In genomic region chr4:123505457-123506310, GRCh38 we compare ENCODE assay signal across 1 cellular context.
A peak's percentile ranks its signal among the peaks of the same experiment; 100 is the strongest.
TF ChIP-seq lines count a peak whose summit lies in the region.

No MANE protein-coding gene starts in this region.

TF ChIP-seq in HepG2, 621 proteins besides CTCF, POLR2A, EP300 and RAD21 (continued from another document and continues in another):
- TF ChIP-seq, protein P1, sequence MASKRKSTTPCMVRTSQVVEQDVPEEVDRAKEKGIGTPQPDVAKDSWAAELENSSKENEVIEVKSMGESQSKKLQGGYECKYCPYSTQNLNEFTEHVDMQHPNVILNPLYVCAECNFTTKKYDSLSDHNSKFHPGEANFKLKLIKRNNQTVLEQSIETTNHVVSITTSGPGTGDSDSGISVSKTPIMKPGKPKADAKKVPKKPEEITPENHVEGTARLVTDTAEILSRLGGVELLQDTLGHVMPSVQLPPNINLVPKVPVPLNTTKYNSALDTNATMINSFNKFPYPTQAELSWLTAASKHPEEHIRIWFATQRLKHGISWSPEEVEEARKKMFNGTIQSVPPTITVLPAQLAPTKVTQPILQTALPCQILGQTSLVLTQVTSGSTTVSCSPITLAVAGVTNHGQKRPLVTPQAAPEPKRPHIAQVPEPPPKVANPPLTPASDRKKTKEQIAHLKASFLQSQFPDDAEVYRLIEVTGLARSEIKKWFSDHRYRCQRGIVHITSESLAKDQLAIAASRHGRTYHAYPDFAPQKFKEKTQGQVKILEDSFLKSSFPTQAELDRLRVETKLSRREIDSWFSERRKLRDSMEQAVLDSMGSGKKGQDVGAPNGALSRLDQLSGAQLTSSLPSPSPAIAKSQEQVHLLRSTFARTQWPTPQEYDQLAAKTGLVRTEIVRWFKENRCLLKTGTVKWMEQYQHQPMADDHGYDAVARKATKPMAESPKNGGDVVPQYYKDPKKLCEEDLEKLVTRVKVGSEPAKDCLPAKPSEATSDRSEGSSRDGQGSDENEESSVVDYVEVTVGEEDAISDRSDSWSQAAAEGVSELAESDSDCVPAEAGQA (IDR thresholded peaks at IDR 0.05; ENCODE audit: low read depth): peak; percentile 75; the same call in 1 of the 2 replicates
- TF ChIP-seq, protein P1 (CRISPR knock-in tag; IDR thresholded peaks at IDR 0.05; ENCODE audit: borderline replicate concordance): no peak
- TF ChIP-seq ZNF7 (CRISPR knock-in tag; IDR thresholded peaks at IDR 0.05): no peak
- TF ChIP-seq, protein P2, sequence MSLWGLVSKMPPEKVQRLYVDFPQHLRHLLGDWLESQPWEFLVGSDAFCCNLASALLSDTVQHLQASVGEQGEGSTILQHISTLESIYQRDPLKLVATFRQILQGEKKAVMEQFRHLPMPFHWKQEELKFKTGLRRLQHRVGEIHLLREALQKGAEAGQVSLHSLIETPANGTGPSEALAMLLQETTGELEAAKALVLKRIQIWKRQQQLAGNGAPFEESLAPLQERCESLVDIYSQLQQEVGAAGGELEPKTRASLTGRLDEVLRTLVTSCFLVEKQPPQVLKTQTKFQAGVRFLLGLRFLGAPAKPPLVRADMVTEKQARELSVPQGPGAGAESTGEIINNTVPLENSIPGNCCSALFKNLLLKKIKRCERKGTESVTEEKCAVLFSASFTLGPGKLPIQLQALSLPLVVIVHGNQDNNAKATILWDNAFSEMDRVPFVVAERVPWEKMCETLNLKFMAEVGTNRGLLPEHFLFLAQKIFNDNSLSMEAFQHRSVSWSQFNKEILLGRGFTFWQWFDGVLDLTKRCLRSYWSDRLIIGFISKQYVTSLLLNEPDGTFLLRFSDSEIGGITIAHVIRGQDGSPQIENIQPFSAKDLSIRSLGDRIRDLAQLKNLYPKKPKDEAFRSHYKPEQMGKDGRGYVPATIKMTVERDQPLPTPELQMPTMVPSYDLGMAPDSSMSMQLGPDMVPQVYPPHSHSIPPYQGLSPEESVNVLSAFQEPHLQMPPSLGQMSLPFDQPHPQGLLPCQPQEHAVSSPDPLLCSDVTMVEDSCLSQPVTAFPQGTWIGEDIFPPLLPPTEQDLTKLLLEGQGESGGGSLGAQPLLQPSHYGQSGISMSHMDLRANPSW (CRISPR knock-in tag; IDR thresholded peaks at IDR 0.05; ENCODE audit: borderline replicate concordance): peak; percentile 77; the same call in 1 of the 2 replicates
- peak; percentile 55; the same call in 1 of the 2 replicates for TF ChIP-seq ZNF567 (CRISPR knock-in tag; IDR thresholded peaks at IDR 0.05; ENCODE audit: borderline replicate concordance)
- no peak for TF ChIP-seq ZFP1 (CRISPR knock-in tag; IDR thresholded peaks at IDR 0.05)
- TF ChIP-seq TEAD3 (CRISPR knock-in tag; optimal IDR thresholded peaks at IDR 0.05; ENCODE audit: borderline replicate concordance): peak; percentile 85
- TF ChIP-seq HNF1A (IDR thresholded peaks at IDR 0.05; ENCODE audit: low read depth): peak; percentile 74; the same call in 1 of the 2 replicates
- TF ChIP-seq HNF1A (CRISPR knock-in tag; IDR thresholded peaks at IDR 0.05; ENCODE audit: borderline replicate concordance): peak; percentile 86; the same call in 1 of the 2 replicates
- TF ChIP-seq AGO1 (IDR thresholded peaks at IDR 0.05; ENCODE audit: low read depth, low read length, poor library complexity, severe bottlenecking): no peak
- TF ChIP-seq, protein P3, sequence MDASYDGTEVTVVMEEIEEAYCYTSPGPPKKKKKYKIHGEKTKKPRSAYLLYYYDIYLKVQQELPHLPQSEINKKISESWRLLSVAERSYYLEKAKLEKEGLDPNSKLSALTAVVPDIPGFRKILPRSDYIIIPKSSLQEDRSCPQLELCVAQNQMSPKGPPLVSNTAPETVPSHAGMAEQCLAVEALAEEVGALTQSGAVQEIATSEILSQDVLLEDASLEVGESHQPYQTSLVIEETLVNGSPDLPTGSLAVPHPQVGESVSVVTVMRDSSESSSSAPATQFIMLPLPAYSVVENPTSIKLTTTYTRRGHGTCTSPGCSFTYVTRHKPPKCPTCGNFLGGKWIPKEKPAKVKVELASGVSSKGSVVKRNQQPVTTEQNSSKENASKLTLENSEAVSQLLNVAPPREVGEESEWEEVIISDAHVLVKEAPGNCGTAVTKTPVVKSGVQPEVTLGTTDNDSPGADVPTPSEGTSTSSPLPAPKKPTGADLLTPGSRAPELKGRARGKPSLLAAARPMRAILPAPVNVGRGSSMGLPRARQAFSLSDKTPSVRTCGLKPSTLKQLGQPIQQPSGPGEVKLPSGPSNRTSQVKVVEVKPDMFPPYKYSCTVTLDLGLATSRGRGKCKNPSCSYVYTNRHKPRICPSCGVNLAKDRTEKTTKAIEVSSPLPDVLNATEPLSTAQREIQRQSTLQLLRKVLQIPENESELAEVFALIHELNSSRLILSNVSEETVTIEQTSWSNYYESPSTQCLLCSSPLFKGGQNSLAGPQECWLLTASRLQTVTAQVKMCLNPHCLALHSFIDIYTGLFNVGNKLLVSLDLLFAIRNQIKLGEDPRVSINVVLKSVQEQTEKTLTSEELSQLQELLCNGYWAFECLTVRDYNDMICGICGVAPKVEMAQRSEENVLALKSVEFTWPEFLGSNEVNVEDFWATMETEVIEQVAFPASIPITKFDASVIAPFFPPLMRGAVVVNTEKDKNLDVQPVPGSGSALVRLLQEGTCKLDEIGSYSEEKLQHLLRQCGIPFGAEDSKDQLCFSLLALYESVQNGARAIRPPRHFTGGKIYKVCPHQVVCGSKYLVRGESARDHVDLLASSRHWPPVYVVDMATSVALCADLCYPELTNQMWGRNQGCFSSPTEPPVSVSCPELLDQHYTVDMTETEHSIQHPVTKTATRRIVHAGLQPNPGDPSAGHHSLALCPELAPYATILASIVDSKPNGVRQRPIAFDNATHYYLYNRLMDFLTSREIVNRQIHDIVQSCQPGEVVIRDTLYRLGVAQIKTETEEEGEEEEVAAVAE (CRISPR knock-in tag; IDR thresholded peaks at IDR 0.05; ENCODE audit: borderline replicate concordance): peak; percentile 75; the same call in 1 of the 2 replicates
- TF ChIP-seq RAD51 (IDR thresholded peaks at IDR 0.05; ENCODE audit: borderline replicate concordance): no peak
- peak; percentile 92 for TF ChIP-seq BCL6 (CRISPR knock-in tag; IDR thresholded peaks at IDR 0.05)
- peak; percentile 54; the same call in 1 of the 2 replicates for TF ChIP-seq NFIC (IDR thresholded peaks at IDR 0.05; ENCODE audit: low read length)
- TF ChIP-seq ZFX (CRISPR knock-in tag; IDR thresholded peaks at IDR 0.05; ENCODE audit: low read depth): peak; percentile 70
- peak; percentile 96 for TF ChIP-seq ZMYM4 (CRISPR knock-in tag; IDR thresholded peaks at IDR 0.05)
- TF ChIP-seq PLSCR1 (CRISPR knock-in tag; IDR thresholded peaks at IDR 0.05; ENCODE audit: borderline replicate concordance): no peak
- TF ChIP-seq TEAD2 (CRISPR knock-in tag; IDR thresholded peaks at IDR 0.05): no peak
- peak; percentile 88 for TF ChIP-seq FOXO1 (CRISPR knock-in tag; IDR thresholded peaks at IDR 0.05)
- peak; percentile 74 for TF ChIP-seq THAP11 (CRISPR knock-in tag; IDR thresholded peaks at IDR 0.05)
- peak; percentile 83 for TF ChIP-seq PRDM15 (CRISPR knock-in tag; IDR thresholded peaks at IDR 0.05)
- TF ChIP-seq ZNF670 (CRISPR knock-in tag; IDR thresholded peaks at IDR 0.05; ENCODE audit: borderline replicate concordance): 0 out of 2 replicates have a peak, but pooled peaks have one; percentile 7
- TF ChIP-seq HMG20B (CRISPR knock-in tag; conservative IDR thresholded peaks at IDR 0.05): 0 out of 2 replicates have a peak, but pooled peaks have one; percentile 31
- TF ChIP-seq, protein P4, sequence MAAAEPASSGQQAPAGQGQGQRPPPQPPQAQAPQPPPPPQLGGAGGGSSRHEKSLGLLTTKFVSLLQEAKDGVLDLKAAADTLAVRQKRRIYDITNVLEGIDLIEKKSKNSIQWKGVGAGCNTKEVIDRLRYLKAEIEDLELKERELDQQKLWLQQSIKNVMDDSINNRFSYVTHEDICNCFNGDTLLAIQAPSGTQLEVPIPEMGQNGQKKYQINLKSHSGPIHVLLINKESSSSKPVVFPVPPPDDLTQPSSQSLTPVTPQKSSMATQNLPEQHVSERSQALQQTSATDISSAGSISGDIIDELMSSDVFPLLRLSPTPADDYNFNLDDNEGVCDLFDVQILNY (CRISPR knock-in tag; conservative IDR thresholded peaks at IDR 0.05): 0 out of 2 replicates have a peak, but pooled peaks have one; percentile 39
- no peak for TF ChIP-seq MATR3 (CRISPR knock-in tag; IDR thresholded peaks at IDR 0.05)
- TF ChIP-seq MXD3 (CRISPR knock-in tag; IDR thresholded peaks at IDR 0.05): peak; percentile 53; the same call in 1 of the 2 replicates
- TF ChIP-seq NCOR1 (IDR thresholded peaks at IDR 0.05; ENCODE audit: borderline replicate concordance, low read length): peak; percentile 90
- no peak for TF ChIP-seq GPBP1L1 (CRISPR knock-in tag; IDR thresholded peaks at IDR 0.05)
